Comparison of ENCODE assay signal across 11 cellular contexts in the genomic region with DNA sequence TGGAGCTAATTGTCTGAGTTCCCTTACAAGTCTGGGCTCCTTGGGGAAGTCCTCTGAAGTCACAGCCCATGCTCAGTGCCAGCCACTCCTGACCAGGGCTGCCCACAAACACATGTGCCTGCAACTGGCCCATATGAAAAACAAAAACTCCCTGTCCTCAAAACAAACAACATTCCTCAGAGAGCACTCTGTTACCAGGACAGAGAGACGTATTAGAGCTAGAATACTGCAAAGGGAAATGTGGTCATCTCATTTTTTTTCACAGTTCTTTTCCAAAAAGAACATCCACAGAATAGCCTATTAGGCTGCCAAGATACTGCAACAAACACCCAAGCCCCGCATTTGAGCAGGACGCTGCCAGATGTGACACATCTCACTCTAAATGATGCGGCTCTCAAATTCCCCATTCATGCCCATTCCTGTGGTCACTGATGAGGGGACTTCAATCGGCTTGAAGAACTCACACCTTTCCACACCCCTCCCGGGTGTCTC.
DNase-seq lines count a peak whose midpoint lies in the region; ATAC-seq and TF ChIP-seq lines count a peak whose summit lies in the region.
"Had no signal": no experiment of that assay in that cellular context is flagged by ENCODE, and none has a peak within 500 bp of the region (broad histone marks: within the 10 kb centered on the region; RNA-seq: fewer than 3 reads in every experiment).

No MANE protein-coding gene starts in this region.

- H3K36me3 ChIP-seq in adipocyte (ENCODE audit: control insufficient read depth, insufficient read depth, low read length, severe bottlenecking) (no peaks in the 10 kb centered on the region), mucosa of descending colon (ENCODE audit: low read depth) (no peaks in the 10 kb centered on the region), tibial artery (no peaks in the 10 kb centered on the region)
- H3K36me3 ChIP-seq in CD8-positive, alpha-beta memory T cell (ENCODE audit: insufficient read depth, low read length) = no peaks in the 10 kb centered on the region

- H3K4me3 ChIP-seq in adipocyte (ENCODE audit: low read length) = no peak overlapping the region
- H3K4me3 ChIP-seq in mucosa of descending colon = no peak overlapping the region
- no peak overlapping the region for H3K4me3 ChIP-seq in tibial artery
- H3K4me3 ChIP-seq in CD8-positive, alpha-beta memory T cell (ENCODE audit: low read length) = no peak overlapping the region

- H3K4me1 ChIP-seq in adipocyte (ENCODE audit: control insufficient read depth, insufficient read depth, low read length) (peaks cover 47% of the 10 kb centered on the region), mucosa of descending colon (ENCODE audit: low read depth) (peaks cover 59% of the 10 kb centered on the region), tibial artery (peaks cover 0 to 14% (median 11%) of the 10 kb centered on the region in 4 donors)
- H3K4me1 ChIP-seq in CD8-positive, alpha-beta memory T cell (ENCODE audit: insufficient read depth, low read length) = no peaks in the 10 kb centered on the region

- H3K36me3 Mint-ChIP-seq in CD8-positive, alpha-beta memory T cell = peaks cover 0 to 3% (median 0%) of the 10 kb centered on the region in 3 donors
- no peaks in the 10 kb centered on the region for H3K36me3 Mint-ChIP-seq in stimulated activated memory B cell treated with anti-CD40 and anti-IgM and Interleukin-4, amounts not matched to agents 10 μg/mL and 1 μg/mL and 100 μg/mL, for 72 hours

- no peak overlapping the region for H3K4me3 Mint-ChIP-seq in CD8-positive, alpha-beta memory T cell
- no peak overlapping the region for H3K4me3 Mint-ChIP-seq in stimulated activated memory B cell treated with anti-CD40 and anti-IgM and Interleukin-4, amounts not matched to agents 10 μg/mL and 1 μg/mL and 100 μg/mL, for 72 hours
- H3K4me3 Mint-ChIP-seq: activated CD4-positive, alpha-beta T cell treated with anti-CD3 and anti-CD28 coated beads for 36 hours had no signal

- DNase-seq in adipocyte (ENCODE audit: low read depth) (peak; percentile 33), fibroblast of peridontal ligament (ENCODE audit: extremely low read depth) (peak; percentile 37), mucosa of descending colon (peak in 2 of 3 donors; percentile 46 to 58), tibial artery (peak; percentile 69 to 75)
- DNase-seq in CD8-positive, alpha-beta memory T cell = no peak
- DNase-seq: activated CD4-positive, alpha-beta T cell treated with anti-CD3 and anti-CD28 coated beads for 36 hours; DMS 273 treated with DMSO at 0.1 percent for 48 hours; KBM-7; NCI-H2227 treated with DMSO at 0.1 percent for 48 hours had no signal

- H3K9me3 Mint-ChIP-seq in CD8-positive, alpha-beta memory T cell = no peaks in the 10 kb centered on the region
- H3K9me3 Mint-ChIP-seq in stimulated activated memory B cell treated with anti-CD40 and anti-IgM and Interleukin-4, amounts not matched to agents 10 μg/mL and 1 μg/mL and 100 μg/mL, for 72 hours = no peaks in the 10 kb centered on the region

- POLR2A ChIA-PET in CD8-positive, alpha-beta memory T cell (lab: Charles Lee) = no interaction called here

- CTCF ChIA-PET in CD8-positive, alpha-beta memory T cell (lab: Charles Lee) = no interaction called here

- no peaks in the 10 kb centered on the region for H3K4me1 Mint-ChIP-seq in CD8-positive, alpha-beta memory T cell
- H3K4me1 Mint-ChIP-seq in stimulated activated memory B cell treated with anti-CD40 and anti-IgM and Interleukin-4, amounts not matched to agents 10 μg/mL and 1 μg/mL and 100 μg/mL, for 72 hours = peaks cover 17% of the 10 kb centered on the region
- H3K4me1 Mint-ChIP-seq: activated CD4-positive, alpha-beta T cell treated with anti-CD3 and anti-CD28 coated beads for 36 hours had no signal

- TF ChIP-seq CTCF in mucosa of descending colon (IDR thresholded peaks at IDR 0.05) = no peak
- TF ChIP-seq CTCF in tibial artery (IDR thresholded peaks at IDR 0.05) = no peak

- H3K27ac ChIP-seq in tibial artery = peak overlapping the region in 1 of 2 donors; percentile 33
- no peak overlapping the region for H3K27ac ChIP-seq in CD8-positive, alpha-beta memory T cell (ENCODE audit: low read depth, low read length)

- peak overlapping the region; percentile 19 for H3K9ac ChIP-seq in adipocyte (ENCODE audit: low read length)

- intact Hi-C loops in mucosa of descending colon (cut with DNase I, micrococcal nuclease) = no loop called here
- intact Hi-C loops in tibial artery (cut with DNase I; ENCODE audit: low total_unique reads) = no loop called here

- H3K9me3 ChIP-seq in adipocyte (ENCODE audit: control insufficient read depth, low read length) (no peaks in the 10 kb centered on the region), mucosa of descending colon (no peaks in the 10 kb centered on the region), tibial artery (no peaks in the 10 kb centered on the region)
- no peaks in the 10 kb centered on the region for H3K9me3 ChIP-seq in CD8-positive, alpha-beta memory T cell (ENCODE audit: low read length)

- H3K27me3 Mint-ChIP-seq in CD8-positive, alpha-beta memory T cell = peaks cover 19 to 37% of the 10 kb centered on the region in 2 donors
- peaks cover 28% of the 10 kb centered on the region for H3K27me3 Mint-ChIP-seq in stimulated activated memory B cell treated with anti-CD40 and anti-IgM and Interleukin-4, amounts not matched to agents 10 μg/mL and 1 μg/mL and 100 μg/mL, for 72 hours
- H3K27me3 Mint-ChIP-seq: activated CD4-positive, alpha-beta T cell treated with anti-CD3 and anti-CD28 coated beads for 36 hours had no signal

- H3K27me3 ChIP-seq in adipocyte (replicated peaks; ENCODE audit: control insufficient read depth, insufficient read depth, low read length) (no peaks in the 10 kb centered on the region), tibial artery (no peaks in the 10 kb centered on the region)
- peaks cover 3% of the 10 kb centered on the region for H3K27me3 ChIP-seq in CD8-positive, alpha-beta memory T cell (ENCODE audit: insufficient read depth, low read length, poor library complexity, severe bottlenecking)

- ATAC-seq in mucosa of descending colon = peak; percentile 47
- ATAC-seq in stimulated activated memory B cell treated with anti-CD40 and anti-IgM and Interleukin-4, amounts not matched to agents 10 μg/mL and 1 μg/mL and 100 μg/mL, for 72 hours = no peak
- ATAC-seq in HG03097 (IDR thresholded peaks at IDR 0.05; ENCODE audit: low FRiP score, unreplicated experiment) = no peak
- ATAC-seq: activated CD4-positive, alpha-beta T cell treated with anti-CD3 and anti-CD28 coated beads for 36 hours had no signal

- no peak overlapping the region for H3K27ac Mint-ChIP-seq in CD8-positive, alpha-beta memory T cell
- no peak overlapping the region for H3K27ac Mint-ChIP-seq in stimulated activated memory B cell treated with anti-CD40 and anti-IgM and Interleukin-4, amounts not matched to agents 10 μg/mL and 1 μg/mL and 100 μg/mL, for 72 hours
- H3K27ac Mint-ChIP-seq: activated CD4-positive, alpha-beta T cell treated with anti-CD3 and anti-CD28 coated beads for 36 hours had no signal

Comparison
In these comparisons a context has a peak if more than half of its experiments do, and no peak if none do; other contexts are left out.
1. DNase-seq: peak in adipocyte (single experiment), fibroblast of peridontal ligament (single experiment), mucosa of descending colon (2 of 3) and tibial artery (2 of 2); none in CD8-positive, alpha-beta memory T cell (0 of 5).